Comparison of ENCODE assay signal across 29 cellular contexts in genomic region chr17:70588003-70588402, GRCh38.
DNase-seq lines count a peak whose midpoint lies in the region; TF ChIP-seq lines count a peak whose summit lies in the region.
"Had no signal": no experiment of that assay in that cellular context is flagged by ENCODE, and none has a peak within 500 bp of the region (broad histone marks: within the 10 kb centered on the region; RNA-seq: fewer than 3 reads in every experiment).

No MANE protein-coding gene starts in this region.

- H3K56ac ChIP-seq in H9 (ENCODE audit: insufficient read length, low read depth, low read length) = no peak overlapping the region

- no peak overlapping the region for H3K23ac ChIP-seq in H9 (ENCODE audit: insufficient read length, low read depth, low read length)

- DNase-seq in DMS 273 treated with DMSO at 0.1 percent for 48 hours (lab: John Stamatoyannopoulos, UW) (peak; percentile 31), NCI-H446 (lab: John Stamatoyannopoulos, UW) (peak; percentile 34 to 41), choroid plexus epithelial cell (ENCODE audit: low read depth) (peak; percentile 50), renal cortical epithelial cell (ENCODE audit: low read depth) (peak; percentile 78), H9 (no peak), Karpas-422 (no peak)
- no peak for DNase-seq in activated CD4-positive, alpha-beta T cell treated with anti-CD3 and anti-CD28 coated beads, Interleukin-2, amount 50 U/mL, for 48 hours
- DNase-seq: activated naive CD4-positive, alpha-beta T cell treated with anti-CD3 and anti-CD28 coated beads, Interleukin-2, amount 10 ng/mL, durations not matched to agents 7 days and 5 days; adrenal gland; COR-L47; effector CD8-positive, alpha-beta T cell; GDM1; glutamatergic neuron; left ventricle myocardium inferior; MM.1S; NCI-H2081; NCI-H226; NCI-H748 treated with DMSO at 0.1 percent for 48 hours; right lobe of liver; SHP77 treated with DMSO at 0.1 percent for 48 hours; spleen; stimulated activated CD4-positive, alpha-beta T cell treated with anti-CD3 and anti-CD28 coated beads, Interleukin-2, amount 100 ng/mL, for 24 hours; stimulated activated naive CD8-positive, alpha-beta T cell treated with anti-CD3 and anti-CD28 coated beads, Interleukin-15, Interleukin-2, amounts not matched to agents 100 U/mL and 50 U/mL, for 24 hours; SW 1271; T-helper 9 cell had no signal

- H3K4me3 Mint-ChIP-seq in H9 = no peak overlapping the region
- H3K4me3 Mint-ChIP-seq: activated naive CD4-positive, alpha-beta T cell treated with anti-CD3 and anti-CD28 coated beads, Interleukin-2, amount 10 ng/mL, durations not matched to agents 7 days and 5 days; activated T-helper 17 cell treated with anti-CD3 and anti-CD28 coated beads, Interleukin-2, amount 50 U/mL, for 72 hours had no signal

- no peak overlapping the region for H2BK5ac ChIP-seq in H9 (ENCODE audit: insufficient read length, low read length)

- H3K4me2 ChIP-seq in H9 (ENCODE audit: insufficient read depth, insufficient read length, low read length) = no peak overlapping the region
- H3K4me2 ChIP-seq in Karpas-422 (ENCODE audit: low read depth, low read length, poor library complexity, severe bottlenecking) = no peak overlapping the region
- H3K4me2 ChIP-seq: BLaER1 treated with 17β-estradiol and CSF1 and Interleukin-3, amounts not matched to agents 10 nM and 100 nM had no signal

- no peak overlapping the region for H3K27ac ChIP-seq in H9 (ENCODE audit: insufficient read length, low read depth, low read length)
- no peak overlapping the region for H3K27ac ChIP-seq in Karpas-422 (ENCODE audit: low read length)
- H3K27ac ChIP-seq: adrenal gland; BLaER1 treated with 17β-estradiol and CSF1 and Interleukin-3, amounts not matched to agents 10 nM and 100 nM; left ventricle myocardium inferior; right lobe of liver; spleen; thoracic aorta; vagina had no signal

- no peak overlapping the region for H3K27ac Mint-ChIP-seq in H9
- H3K27ac Mint-ChIP-seq: activated naive CD4-positive, alpha-beta T cell treated with anti-CD3 and anti-CD28 coated beads, Interleukin-2, amount 10 ng/mL, durations not matched to agents 7 days and 5 days; activated T-helper 17 cell treated with anti-CD3 and anti-CD28 coated beads, Interleukin-2, amount 50 U/mL, for 72 hours had no signal

- no peak overlapping the region for H2AFZ ChIP-seq in H9 (ENCODE audit: low read length)
- no peak overlapping the region for H2AFZ ChIP-seq in Karpas-422 (ENCODE audit: low read length)

- H3K36me3 ChIP-seq in Karpas-422 (ENCODE audit: insufficient read depth, low read length) = no peaks in the 10 kb centered on the region
- H3K36me3 ChIP-seq: adrenal gland; BLaER1 treated with 17β-estradiol and CSF1 and Interleukin-3, amounts not matched to agents 10 nM and 100 nM; left ventricle myocardium inferior; right lobe of liver; spleen; thoracic aorta; vagina had no signal

- H3K9me3 ChIP-seq in H9 (ENCODE audit: control insufficient read depth, low read depth, low read length) = no peaks in the 10 kb centered on the region
- no peaks in the 10 kb centered on the region for H3K9me3 ChIP-seq in Karpas-422 (ENCODE audit: low read length)
- H3K9me3 ChIP-seq: right lobe of liver, thoracic aorta, vagina had no signal

- H4K20me1 ChIP-seq in H9 (ENCODE audit: control insufficient read depth, insufficient read depth, insufficient read length) = no peaks in the 10 kb centered on the region
- no peaks in the 10 kb centered on the region for H4K20me1 ChIP-seq in Karpas-422 (ENCODE audit: insufficient read depth, low read depth, low read length)
- H4K20me1 ChIP-seq: BLaER1 treated with 17β-estradiol and CSF1 and Interleukin-3, amounts not matched to agents 10 nM and 100 nM had no signal

- no peaks in the 10 kb centered on the region for H3K23me2 ChIP-seq in H9 (ENCODE audit: insufficient read length, low read depth, low read length, poor library complexity, severe bottlenecking)

- H3K36me3 Mint-ChIP-seq in H9 (ENCODE audit: insufficient read depth in 1 of 3, low read depth in 3 of 3) = peaks cover 4 to 6% (median 5%) of the 10 kb centered on the region in 3 experiments; a peak in 4 of 7 replicates
- H3K36me3 Mint-ChIP-seq: activated naive CD4-positive, alpha-beta T cell treated with anti-CD3 and anti-CD28 coated beads, Interleukin-2, amount 10 ng/mL, durations not matched to agents 7 days and 5 days had no signal

- H3K4ac ChIP-seq in H9 (ENCODE audit: low read depth, low read length) = no peak overlapping the region

- H3K27me3 Mint-ChIP-seq in H9 (ENCODE audit: low read depth) = no peaks in the 10 kb centered on the region
- H3K27me3 Mint-ChIP-seq: activated naive CD4-positive, alpha-beta T cell treated with anti-CD3 and anti-CD28 coated beads, Interleukin-2, amount 10 ng/mL, durations not matched to agents 7 days and 5 days had no signal

- H4K91ac ChIP-seq in H9 (ENCODE audit: insufficient read length, low read depth, low read length) = no peak overlapping the region

- peaks cover 5% of the 10 kb centered on the region in 2 experiments for H3K9me3 Mint-ChIP-seq in H9
- H3K9me3 Mint-ChIP-seq: activated T-helper 17 cell treated with anti-CD3 and anti-CD28 coated beads, Interleukin-2, amount 50 U/mL, for 72 hours had no signal

- H3K4me1 ChIP-seq in H9 (ENCODE audit: insufficient read depth, low read length) (no peaks in the 10 kb centered on the region), Karpas-422 (ENCODE audit: low read length) (no peaks in the 10 kb centered on the region)
- H3K4me1 ChIP-seq: adrenal gland; BLaER1 treated with 17β-estradiol and CSF1 and Interleukin-3, amounts not matched to agents 10 nM and 100 nM; left ventricle myocardium inferior; right lobe of liver; spleen; vagina had no signal

- no peaks in the 10 kb centered on the region for H3K79me2 ChIP-seq in H9 (ENCODE audit: insufficient read depth, low read length)
- no peaks in the 10 kb centered on the region for H3K79me2 ChIP-seq in Karpas-422 (ENCODE audit: low read length)

- H3T11ph ChIP-seq in H9 (ENCODE audit: low read length) = no peak overlapping the region

- no peaks in the 10 kb centered on the region for H3K79me1 ChIP-seq in H9 (ENCODE audit: insufficient read depth, low read depth, low read length, poor library complexity, severe bottlenecking)

- H2BK20ac ChIP-seq in H9 (ENCODE audit: low read depth, low read length, poor library complexity, severe bottlenecking) = no peak overlapping the region

- no peak overlapping the region for H2BK15ac ChIP-seq in H9 (ENCODE audit: low read depth, low read length)

- no peak for TF ChIP-seq CTCF in choroid plexus epithelial cell (conservative IDR thresholded peaks at IDR 0.05; ENCODE audit: low read depth, low read length)
- TF ChIP-seq CTCF in H9 (conservative IDR thresholded peaks at IDR 0.05) = no peak

- H3K14ac ChIP-seq in H9 (ENCODE audit: insufficient read depth, low read length) = no peak overlapping the region

- H3K27me3 ChIP-seq in H9 (ENCODE audit: insufficient read depth, low read length) = no peaks in the 10 kb centered on the region
- H3K27me3 ChIP-seq in Karpas-422 (ENCODE audit: low read length) = no peaks in the 10 kb centered on the region
- H3K27me3 ChIP-seq: adrenal gland; BLaER1 treated with 17β-estradiol and CSF1 and Interleukin-3, amounts not matched to agents 10 nM and 100 nM; right lobe of liver; spleen; vagina had no signal

- H2BK12ac ChIP-seq in H9 (ENCODE audit: insufficient read length, low read depth, low read length) = no peak overlapping the region

- no peak overlapping the region for H4K8ac ChIP-seq in H9 (replicated peaks; ENCODE audit: insufficient read length, low read depth, low read length)

- WGBS in H9 (ENCODE audit: extremely low coverage, insufficient read length, low lambda C conversion rate) = no CpG with 5 or more reads among the region's 2 CpGs

- H4K5ac ChIP-seq in H9 (ENCODE audit: insufficient read length, low read depth, low read length) = no peak overlapping the region

- no peaks in the 10 kb centered on the region for H3K9me2 ChIP-seq in Karpas-422 (replicated peaks; ENCODE audit: insufficient read depth, low read length)

- H3K9ac ChIP-seq in H9 (ENCODE audit: extremely low read depth, insufficient read length, low read length) (no peak overlapping the region), Karpas-422 (ENCODE audit: low read length) (no peak overlapping the region)
- H3K9ac ChIP-seq: BLaER1 treated with 17β-estradiol and CSF1 and Interleukin-3, amounts not matched to agents 10 nM and 100 nM had no signal

- H2BK120ac ChIP-seq in H9 (ENCODE audit: low read depth, low read length, poor library complexity, severe bottlenecking) = no peak overlapping the region

- peaks cover under 1 to 4% of the 10 kb centered on the region in 2 experiments for H3K4me1 Mint-ChIP-seq in H9
- H3K4me1 Mint-ChIP-seq: activated naive CD4-positive, alpha-beta T cell treated with anti-CD3 and anti-CD28 coated beads, Interleukin-2, amount 10 ng/mL, durations not matched to agents 7 days and 5 days; activated T-helper 17 cell treated with anti-CD3 and anti-CD28 coated beads, Interleukin-2, amount 50 U/mL, for 72 hours had no signal

- H3K4me3 ChIP-seq in choroid plexus epithelial cell (ENCODE audit: low read depth, low read length) = no peak overlapping the region
- no peak overlapping the region for H3K4me3 ChIP-seq in Karpas-422 (ENCODE audit: low read length)
- H3K4me3 ChIP-seq: adrenal gland; BLaER1 treated with 17β-estradiol and CSF1 and Interleukin-3, amounts not matched to agents 10 nM and 100 nM; left ventricle myocardium inferior; right lobe of liver; spleen; thoracic aorta; vagina had no signal

- no peak overlapping the region for H2AK5ac ChIP-seq in H9 (ENCODE audit: insufficient read length, low read length)

- no peak overlapping the region for H3K18ac ChIP-seq in H9 (ENCODE audit: insufficient read length, low read depth, low read length)

Comparison
In these comparisons a context has a peak if more than half of its experiments do, and no peak if none do; other contexts are left out.
1. DNase-seq: peak in DMS 273 treated with DMSO at 0.1 percent for 48 hours (single experiment), NCI-H446 (2 of 2), choroid plexus epithelial cell (single experiment) and renal cortical epithelial cell (single experiment); none in H9 (single experiment), activated CD4-positive, alpha-beta T cell treated with anti-CD3 and anti-CD28 coated beads, Interleukin-2, amount 50 U/mL, for 48 hours (0 of 2) and Karpas-422 (single experiment).